Comparison of ENCODE assay signal across 8 cellular contexts in the genomic region with DNA sequence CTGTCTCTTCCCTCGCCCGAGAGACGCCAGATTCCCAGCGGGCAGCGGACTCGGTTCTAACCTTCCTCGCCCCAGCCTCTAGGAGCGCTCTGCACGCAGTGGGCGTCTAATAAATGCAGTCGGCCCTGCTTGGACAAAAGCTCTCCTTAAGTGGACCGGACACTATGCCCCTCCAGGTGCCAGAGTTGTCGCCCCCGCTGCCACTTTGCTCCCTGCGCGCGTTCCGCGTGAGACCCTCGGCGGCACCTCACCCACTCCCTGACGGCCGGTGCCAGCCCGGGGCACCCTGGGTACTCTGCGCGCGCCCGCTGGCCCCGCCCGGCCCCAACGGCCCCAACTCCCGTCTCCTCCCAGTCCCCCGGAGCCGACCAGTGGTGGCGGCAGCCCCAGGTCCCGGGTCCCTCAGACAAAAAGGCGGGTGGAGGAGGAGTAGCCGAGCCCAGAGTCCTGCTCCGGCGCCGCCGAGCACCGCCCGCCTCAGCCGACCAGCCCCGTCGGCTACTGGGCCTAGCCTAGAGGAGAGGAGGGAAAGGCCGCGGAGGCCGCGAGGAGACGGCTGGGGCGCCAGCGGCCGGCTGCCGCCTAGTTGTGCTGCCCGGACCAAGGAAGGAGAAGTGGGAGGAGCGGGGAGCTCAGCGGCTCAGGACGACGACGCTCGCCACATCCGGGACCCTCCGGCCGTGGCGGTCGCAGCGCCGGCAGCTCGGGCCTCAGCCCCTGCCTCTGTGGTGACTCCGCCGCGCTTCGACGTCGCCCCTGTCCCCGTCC.
A peak's percentile ranks its signal among the peaks of the same experiment; 100 is the strongest.
DNase-seq lines count a peak whose midpoint lies in the region; ATAC-seq and TF ChIP-seq lines count a peak whose summit lies in the region.

No MANE protein-coding gene starts in this region.

- H3K9me3 ChIP-seq in neural cell (ENCODE audit: low read length) (no peaks in the 10 kb centered on the region), stomach smooth muscle (ENCODE audit: control insufficient read depth in 2 of 2, low read length in 2 of 2) (no peaks in the 10 kb centered on the region)

- H3K9me2 ChIP-seq in neural cell (ENCODE audit: insufficient read depth, low read length): no peaks in the 10 kb centered on the region

- peaks cover 24% of the 10 kb centered on the region for H3K79me2 ChIP-seq in neural cell (replicated peaks; ENCODE audit: insufficient read depth, low read length)

- peak overlapping the region; percentile 74 for H3K27ac ChIP-seq in neural cell (ENCODE audit: low read length)
- peak overlapping the region; percentile 89 for H3K27ac ChIP-seq in stomach smooth muscle (ENCODE audit: low read length)

- peak; percentile 81 for ATAC-seq in GM21619 (IDR thresholded peaks at IDR 0.05; ENCODE audit: unreplicated experiment)

- H3K4me3 ChIP-seq in foreskin fibroblast (ENCODE audit: low read depth in 1 of 2, low read length in 2 of 2) (peak overlapping the region; percentile 83 to 90), neural cell (ENCODE audit: low read length) (peak overlapping the region; percentile 92), stomach smooth muscle (ENCODE audit: low read length in 2 of 2) (peak overlapping the region; percentile 70 to 86)

- H2AFZ ChIP-seq in neural cell (ENCODE audit: low read depth, low read length): peak overlapping the region; percentile 90

- no peaks in the 10 kb centered on the region for H3F3A ChIP-seq in neural cell (ENCODE audit: insufficient read depth, low read length, poor library complexity, severe bottlenecking)

- no peaks in the 10 kb centered on the region for H3K27me3 ChIP-seq in neural cell (ENCODE audit: insufficient read depth, low read depth, low read length)
- H3K27me3 ChIP-seq in stomach smooth muscle (ENCODE audit: control insufficient read depth in 1 of 2, insufficient read depth in 2 of 2, low read length in 2 of 2): no peaks in the 10 kb centered on the region

- TF ChIP-seq RAD21 in Ishikawa (IDR thresholded peaks at IDR 0.05; ENCODE audit: low read depth) (no peak), neural cell (conservative IDR thresholded peaks at IDR 0.05) (peak; percentile 45)

- H3K9ac ChIP-seq in neural cell (ENCODE audit: low read length) (peak overlapping the region; percentile 79), stomach smooth muscle (ENCODE audit: low read length in 2 of 2) (peak overlapping the region; percentile 86 to 88)

- H3K36me3 ChIP-seq in neural cell (ENCODE audit: insufficient read depth, low read length): no peaks in the 10 kb centered on the region
- H3K36me3 ChIP-seq in stomach smooth muscle (ENCODE audit: control insufficient read depth in 2 of 2, insufficient read depth in 2 of 2, low read length in 2 of 2): no peaks in the 10 kb centered on the region

- TF ChIP-seq CTCF in foreskin fibroblast (IDR thresholded peaks at IDR 0.05; ENCODE audit: low read depth, low read length) (peak; percentile 64), neural cell (IDR thresholded peaks at IDR 0.05; ENCODE audit: poor library complexity, severe bottlenecking) (peak; percentile 80)

- DNase-seq in EH (ENCODE audit: low read depth) (peak; percentile 85), RPMI8226 (peak; percentile 82), activated gamma-delta T cell (lab: John Stamatoyannopoulos, UW) (peak; percentile 49), foreskin fibroblast (peak; percentile 68 to 90)

- H4K20me1 ChIP-seq in neural cell (ENCODE audit: insufficient read depth): no peaks in the 10 kb centered on the region

- TF ChIP-seq EP300 in Ishikawa (IDR thresholded peaks at IDR 0.05; ENCODE audit: borderline replicate concordance) (no peak), neural cell (conservative IDR thresholded peaks at IDR 0.05; ENCODE audit: poor library complexity, severe bottlenecking) (peak; percentile 26)

- peak overlapping the region; percentile 49 for H3K4me2 ChIP-seq in neural cell (ENCODE audit: low read length)

- H3K4me1 ChIP-seq in stomach smooth muscle (ENCODE audit: control insufficient read depth, insufficient read depth, low read length): peaks cover 2% of the 10 kb centered on the region

TF ChIP-seq in Ishikawa, 13 proteins besides CTCF, POLR2A, EP300 and RAD21 (continues in another document):
- no peak for TF ChIP-seq CEBPB (IDR thresholded peaks at IDR 0.05)
- TF ChIP-seq TAF1 (IDR thresholded peaks at IDR 0.05; ENCODE audit: low read depth): peak; percentile 75
- TF ChIP-seq FOXM1 (IDR thresholded peaks at IDR 0.05; ENCODE audit: borderline replicate concordance, low read depth): no peak
- TF ChIP-seq, protein P1, sequence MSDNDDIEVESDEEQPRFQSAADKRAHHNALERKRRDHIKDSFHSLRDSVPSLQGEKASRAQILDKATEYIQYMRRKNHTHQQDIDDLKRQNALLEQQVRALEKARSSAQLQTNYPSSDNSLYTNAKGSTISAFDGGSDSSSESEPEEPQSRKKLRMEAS (IDR thresholded peaks at IDR 0.05): peak; percentile 55
- 0 out of 2 replicates have a peak, but pooled peaks have one; percentile 18 for TF ChIP-seq EGR1 (IDR thresholded peaks at IDR 0.05)
- peak; percentile 66 for TF ChIP-seq YY1 (IDR thresholded peaks at IDR 0.05; ENCODE audit: low read depth)
- TF ChIP-seq, protein P2, sequence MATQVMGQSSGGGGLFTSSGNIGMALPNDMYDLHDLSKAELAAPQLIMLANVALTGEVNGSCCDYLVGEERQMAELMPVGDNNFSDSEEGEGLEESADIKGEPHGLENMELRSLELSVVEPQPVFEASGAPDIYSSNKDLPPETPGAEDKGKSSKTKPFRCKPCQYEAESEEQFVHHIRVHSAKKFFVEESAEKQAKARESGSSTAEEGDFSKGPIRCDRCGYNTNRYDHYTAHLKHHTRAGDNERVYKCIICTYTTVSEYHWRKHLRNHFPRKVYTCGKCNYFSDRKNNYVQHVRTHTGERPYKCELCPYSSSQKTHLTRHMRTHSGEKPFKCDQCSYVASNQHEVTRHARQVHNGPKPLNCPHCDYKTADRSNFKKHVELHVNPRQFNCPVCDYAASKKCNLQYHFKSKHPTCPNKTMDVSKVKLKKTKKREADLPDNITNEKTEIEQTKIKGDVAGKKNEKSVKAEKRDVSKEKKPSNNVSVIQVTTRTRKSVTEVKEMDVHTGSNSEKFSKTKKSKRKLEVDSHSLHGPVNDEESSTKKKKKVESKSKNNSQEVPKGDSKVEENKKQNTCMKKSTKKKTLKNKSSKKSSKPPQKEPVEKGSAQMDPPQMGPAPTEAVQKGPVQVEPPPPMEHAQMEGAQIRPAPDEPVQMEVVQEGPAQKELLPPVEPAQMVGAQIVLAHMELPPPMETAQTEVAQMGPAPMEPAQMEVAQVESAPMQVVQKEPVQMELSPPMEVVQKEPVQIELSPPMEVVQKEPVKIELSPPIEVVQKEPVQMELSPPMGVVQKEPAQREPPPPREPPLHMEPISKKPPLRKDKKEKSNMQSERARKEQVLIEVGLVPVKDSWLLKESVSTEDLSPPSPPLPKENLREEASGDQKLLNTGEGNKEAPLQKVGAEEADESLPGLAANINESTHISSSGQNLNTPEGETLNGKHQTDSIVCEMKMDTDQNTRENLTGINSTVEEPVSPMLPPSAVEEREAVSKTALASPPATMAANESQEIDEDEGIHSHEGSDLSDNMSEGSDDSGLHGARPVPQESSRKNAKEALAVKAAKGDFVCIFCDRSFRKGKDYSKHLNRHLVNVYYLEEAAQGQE (IDR thresholded peaks at IDR 0.05; ENCODE audit: low read depth): no peak; the same call in 1 of the 2 replicates

TF ChIP-seq in neural cell, 6 proteins besides CTCF, POLR2A, EP300 and RAD21:
- TF ChIP-seq SMC3 (conservative IDR thresholded peaks at IDR 0.05; ENCODE audit: poor library complexity) (peak; percentile 58), EZH2 (IDR thresholded peaks at IDR 0.05; ENCODE audit: borderline replicate concordance, insufficient read depth, low read length, poor library complexity, severe bottlenecking) (no peak), MXI1 (conservative IDR thresholded peaks at IDR 0.05; ENCODE audit: poor library complexity, severe bottlenecking) (peak; percentile 62), POLR2AphosphoS5 (IDR thresholded peaks at IDR 0.05) (peak; percentile 43), TAF1 (IDR thresholded peaks at IDR 0.05; ENCODE audit: low read depth) (no peak)
- TF ChIP-seq, protein P2 (IDR thresholded peaks at IDR 0.05; ENCODE audit: borderline replicate concordance): peak; percentile 31

Comparison
In these comparisons a context has a peak if more than half of its experiments do, and no peak if none do; other contexts are left out.
1. Peak in every context shown above with its lines: DNase-seq, ATAC-seq, H3K4me3 ChIP-seq and H3K27ac ChIP-seq.